Comparison of ENCODE assay signal across 17 cellular contexts in the genomic region with DNA sequence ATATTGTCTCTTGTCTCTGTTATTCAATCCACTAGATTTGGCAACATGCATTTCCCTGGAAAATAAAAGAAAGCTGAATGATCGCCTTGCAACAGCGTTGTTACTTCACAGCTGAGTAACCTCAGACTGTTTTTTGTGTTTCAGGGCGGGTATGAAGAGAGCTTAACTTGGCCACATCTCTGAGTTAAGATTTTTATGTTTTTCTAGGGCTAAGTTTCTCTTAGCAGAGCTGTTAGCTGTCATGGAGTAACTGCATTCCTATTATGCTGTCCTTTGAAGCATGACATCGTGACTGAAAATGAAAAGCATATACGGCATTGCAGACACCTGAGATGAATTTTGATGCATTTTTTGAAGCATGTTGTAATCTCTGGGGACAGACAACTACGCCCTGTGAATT.
A peak's percentile ranks its signal among the peaks of the same experiment; 100 is the strongest.
DNase-seq lines count a peak whose midpoint lies in the region; ATAC-seq and TF ChIP-seq lines count a peak whose summit lies in the region.
"Had no signal": no experiment of that assay in that cellular context is flagged by ENCODE, and none has a peak within 500 bp of the region (broad histone marks: within the 10 kb centered on the region; RNA-seq: fewer than 3 reads in every experiment).

No MANE protein-coding gene starts in this region.

- H3K4me1 ChIP-seq in OCI-LY3 (ENCODE audit: low read length) (peaks cover 18% of the 10 kb centered on the region), lower lobe of right lung (no peaks in the 10 kb centered on the region)
- H3K4me1 ChIP-seq: body of pancreas, heart right ventricle had no signal

- no peak for TF ChIP-seq EP300 in Ishikawa (IDR thresholded peaks at IDR 0.05; ENCODE audit: borderline replicate concordance)
- peak; percentile 98 for TF ChIP-seq EP300 in neural cell (conservative IDR thresholded peaks at IDR 0.05; ENCODE audit: poor library complexity, severe bottlenecking)

- H3K27ac Mint-ChIP-seq in WTC11: no peak overlapping the region
- H3K27ac Mint-ChIP-seq: CD4-positive, alpha-beta memory T cell; nephron progenitor cell had no signal

- H3K9ac ChIP-seq in OCI-LY3 (ENCODE audit: low read length) (peak overlapping the region; percentile 30; the same call in 1 of the 2 replicates), neural cell (ENCODE audit: low read length) (no peak overlapping the region)

- H3K79me2 ChIP-seq in OCI-LY3 (ENCODE audit: low read length) (no peaks in the 10 kb centered on the region), neural cell (replicated peaks; ENCODE audit: insufficient read depth, low read length) (no peaks in the 10 kb centered on the region)

- no peak for TF ChIP-seq CTCF in OCI-LY3 (IDR thresholded peaks at IDR 0.05; ENCODE audit: low read depth, low read length)
- no peak for TF ChIP-seq CTCF in dorsolateral prefrontal cortex (IDR thresholded peaks at IDR 0.05 in 54 of 56, conservative IDR thresholded peaks at IDR 0.05 in 2 of 56; ENCODE audit: low read depth in 1 of 56, partially characterized antibody in 56 of 56)
- TF ChIP-seq CTCF in neural cell (IDR thresholded peaks at IDR 0.05; ENCODE audit: poor library complexity, severe bottlenecking): no peak
- no peak for TF ChIP-seq CTCF in WTC11 (IDR thresholded peaks at IDR 0.05)
- no peak for TF ChIP-seq CTCF in lower lobe of right lung (IDR thresholded peaks at IDR 0.05)

- no peaks in the 10 kb centered on the region for H3K27me3 Mint-ChIP-seq in WTC11 (ENCODE audit: low read depth)
- H3K27me3 Mint-ChIP-seq: CD4-positive, alpha-beta memory T cell had no signal

- DNase-seq in dorsolateral prefrontal cortex: no peak
- DNase-seq in SHP77 (lab: John Stamatoyannopoulos, UW): no peak
- no peak for DNase-seq in NCI-H128 (lab: John Stamatoyannopoulos, UW; ENCODE audit: unreplicated experiment)
- no peak for DNase-seq in WTC11 (ENCODE audit: low spot score)
- DNase-seq in lower lobe of right lung: no peak
- DNase-seq: activated CD4-positive, alpha-beta T cell treated with anti-CD3 and anti-CD28 coated beads, Interleukin-2, amount 50 U/mL, for 4 hours; body of pancreas; CD4-positive, alpha-beta memory T cell; heart right ventricle; IMR-90; NCI-H2029 treated with DMSO at 0.1 percent for 48 hours; nephron progenitor cell; RPMI8226; T-helper 9 cell had no signal

- H3K27ac ChIP-seq in OCI-LY3 (ENCODE audit: low read length) (peak overlapping the region; percentile 57), dorsolateral prefrontal cortex (no peak overlapping the region), neural cell (ENCODE audit: low read length) (peak overlapping the region; percentile 58), lower lobe of right lung (no peak overlapping the region)
- H3K27ac ChIP-seq: body of pancreas, heart right ventricle had no signal

- CTCF ChIA-PET in WTC11 (lab: Charles Lee): no interaction called here

- POLR2A ChIA-PET in WTC11 (lab: Charles Lee): no interaction called here

- H3K4me2 ChIP-seq in OCI-LY3 (ENCODE audit: low read length) (peak overlapping the region; percentile 44), neural cell (ENCODE audit: low read length) (peak overlapping the region; percentile 11)

- H4K20me1 ChIP-seq in OCI-LY3 (ENCODE audit: insufficient read depth, low read length) (no peaks in the 10 kb centered on the region), neural cell (ENCODE audit: insufficient read depth) (no peaks in the 10 kb centered on the region)

- no peaks in the 10 kb centered on the region for H3K9me2 ChIP-seq in neural cell (ENCODE audit: insufficient read depth, low read length)

- peaks cover 8% of the 10 kb centered on the region for H3K36me3 Mint-ChIP-seq in WTC11
- H3K36me3 Mint-ChIP-seq: CD4-positive, alpha-beta memory T cell had no signal

- no peak for ATAC-seq in WTC11
- ATAC-seq in lower lobe of right lung: no peak
- ATAC-seq: body of pancreas had no signal

- H3K9me3 Mint-ChIP-seq in WTC11: peaks cover 12% of the 10 kb centered on the region

- intact Hi-C loops in dorsolateral prefrontal cortex (cut with DNase I): no loop called here
- intact Hi-C loops in lower lobe of right lung (cut with DNase I): no loop called here

- H3K4me3 ChIP-seq in OCI-LY3 (ENCODE audit: low read length) (peak overlapping the region; percentile 40), dorsolateral prefrontal cortex (peak overlapping the region in 34 of 59 donors; percentile 1 to 54 (median 26)), neural cell (ENCODE audit: low read length) (peak overlapping the region; percentile 28), lower lobe of right lung (no peak overlapping the region)
- H3K4me3 ChIP-seq: body of pancreas, heart right ventricle had no signal

- no peaks in the 10 kb centered on the region for H3K9me3 ChIP-seq in OCI-LY3 (ENCODE audit: insufficient read depth, low read length)
- no peaks in the 10 kb centered on the region for H3K9me3 ChIP-seq in neural cell (ENCODE audit: low read length)
- no peaks in the 10 kb centered on the region for H3K9me3 ChIP-seq in lower lobe of right lung
- H3K9me3 ChIP-seq: body of pancreas had no signal

- H3K4me1 Mint-ChIP-seq in WTC11: no peaks in the 10 kb centered on the region
- H3K4me1 Mint-ChIP-seq: CD4-positive, alpha-beta memory T cell; nephron progenitor cell had no signal

- no peaks in the 10 kb centered on the region for H3K27me3 ChIP-seq in OCI-LY3 (ENCODE audit: low read depth, low read length)
- no peaks in the 10 kb centered on the region for H3K27me3 ChIP-seq in dorsolateral prefrontal cortex
- no peaks in the 10 kb centered on the region for H3K27me3 ChIP-seq in neural cell (ENCODE audit: insufficient read depth, low read depth, low read length)
- H3K27me3 ChIP-seq in lower lobe of right lung (ENCODE audit: low read depth): no peaks in the 10 kb centered on the region
- H3K27me3 ChIP-seq: body of pancreas, heart right ventricle had no signal

- no peak overlapping the region for H3K4me3 Mint-ChIP-seq in WTC11
- H3K4me3 Mint-ChIP-seq: CD4-positive, alpha-beta memory T cell; nephron progenitor cell had no signal

- H2AFZ ChIP-seq in OCI-LY3 (ENCODE audit: low read depth, low read length) (peak overlapping the region; percentile 29; the same call in 1 of the 2 replicates), neural cell (ENCODE audit: low read depth, low read length) (no peak overlapping the region)

- no peaks in the 10 kb centered on the region for H3F3A ChIP-seq in neural cell (ENCODE audit: insufficient read depth, low read length, poor library complexity, severe bottlenecking)

- no peak for TF ChIP-seq RAD21 in Ishikawa (IDR thresholded peaks at IDR 0.05; ENCODE audit: low read depth)
- TF ChIP-seq RAD21 in neural cell (conservative IDR thresholded peaks at IDR 0.05): peak; percentile 46

- no peaks in the 10 kb centered on the region for H3K36me3 ChIP-seq in OCI-LY3 (replicated peaks; ENCODE audit: low read depth, low read length)
- H3K36me3 ChIP-seq in neural cell (ENCODE audit: insufficient read depth, low read length): no peaks in the 10 kb centered on the region
- no peaks in the 10 kb centered on the region for H3K36me3 ChIP-seq in lower lobe of right lung
- H3K36me3 ChIP-seq: heart right ventricle had no signal

TF ChIP-seq in Ishikawa, 13 proteins besides CTCF, POLR2A, EP300 and RAD21 (continues in another document):
- TF ChIP-seq CEBPB (IDR thresholded peaks at IDR 0.05) (peak; percentile 24; the same call in 1 of the 2 replicates), ZBTB7A (IDR thresholded peaks at IDR 0.05; ENCODE audit: low read depth) (no peak), EGR1 (IDR thresholded peaks at IDR 0.05) (no peak), TCF12 (IDR thresholded peaks at IDR 0.05; ENCODE audit: low read depth) (no peak), TEAD4 (IDR thresholded peaks at IDR 0.05) (no peak), FOXM1 (IDR thresholded peaks at IDR 0.05; ENCODE audit: borderline replicate concordance, low read depth) (0 out of 2 replicates have a peak, but pooled peaks have one; percentile 34), TAF1 (IDR thresholded peaks at IDR 0.05; ENCODE audit: low read depth) (no peak)
- TF ChIP-seq, protein P1, sequence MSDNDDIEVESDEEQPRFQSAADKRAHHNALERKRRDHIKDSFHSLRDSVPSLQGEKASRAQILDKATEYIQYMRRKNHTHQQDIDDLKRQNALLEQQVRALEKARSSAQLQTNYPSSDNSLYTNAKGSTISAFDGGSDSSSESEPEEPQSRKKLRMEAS (IDR thresholded peaks at IDR 0.05): no peak

TF ChIP-seq in WTC11, 78 proteins besides CTCF, POLR2A, EP300 and RAD21:
- TF ChIP-seq OVOL2 (CRISPR knock-in tag; IDR thresholded peaks at IDR 0.05; ENCODE audit: borderline replicate concordance) (no peak), NFYB (CRISPR knock-in tag; conservative IDR thresholded peaks at IDR 0.05; ENCODE audit: low read depth) (no peak), ZBTB21 (CRISPR knock-in tag; IDR thresholded peaks at IDR 0.05; ENCODE audit: borderline replicate concordance) (no peak)
- TF ChIP-seq, protein P2, sequence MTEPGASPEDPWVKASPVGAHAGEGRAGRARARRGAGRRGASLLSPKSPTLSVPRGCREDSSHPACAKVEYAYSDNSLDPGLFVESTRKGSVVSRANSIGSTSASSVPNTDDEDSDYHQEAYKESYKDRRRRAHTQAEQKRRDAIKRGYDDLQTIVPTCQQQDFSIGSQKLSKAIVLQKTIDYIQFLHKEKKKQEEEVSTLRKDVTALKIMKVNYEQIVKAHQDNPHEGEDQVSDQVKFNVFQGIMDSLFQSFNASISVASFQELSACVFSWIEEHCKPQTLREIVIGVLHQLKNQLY (CRISPR knock-in tag; IDR thresholded peaks at IDR 0.05): no peak
- TF ChIP-seq, protein P1 (CRISPR knock-in tag; IDR thresholded peaks at IDR 0.05): no peak

Comparison
In these comparisons a context has a peak if more than half of its experiments do, and no peak if none do; other contexts are left out.
1. H3K27ac ChIP-seq: peak in OCI-LY3 (single experiment) and neural cell (single experiment); none in dorsolateral prefrontal cortex (0 of 59) and lower lobe of right lung (single experiment).